In the genomic region with DNA sequence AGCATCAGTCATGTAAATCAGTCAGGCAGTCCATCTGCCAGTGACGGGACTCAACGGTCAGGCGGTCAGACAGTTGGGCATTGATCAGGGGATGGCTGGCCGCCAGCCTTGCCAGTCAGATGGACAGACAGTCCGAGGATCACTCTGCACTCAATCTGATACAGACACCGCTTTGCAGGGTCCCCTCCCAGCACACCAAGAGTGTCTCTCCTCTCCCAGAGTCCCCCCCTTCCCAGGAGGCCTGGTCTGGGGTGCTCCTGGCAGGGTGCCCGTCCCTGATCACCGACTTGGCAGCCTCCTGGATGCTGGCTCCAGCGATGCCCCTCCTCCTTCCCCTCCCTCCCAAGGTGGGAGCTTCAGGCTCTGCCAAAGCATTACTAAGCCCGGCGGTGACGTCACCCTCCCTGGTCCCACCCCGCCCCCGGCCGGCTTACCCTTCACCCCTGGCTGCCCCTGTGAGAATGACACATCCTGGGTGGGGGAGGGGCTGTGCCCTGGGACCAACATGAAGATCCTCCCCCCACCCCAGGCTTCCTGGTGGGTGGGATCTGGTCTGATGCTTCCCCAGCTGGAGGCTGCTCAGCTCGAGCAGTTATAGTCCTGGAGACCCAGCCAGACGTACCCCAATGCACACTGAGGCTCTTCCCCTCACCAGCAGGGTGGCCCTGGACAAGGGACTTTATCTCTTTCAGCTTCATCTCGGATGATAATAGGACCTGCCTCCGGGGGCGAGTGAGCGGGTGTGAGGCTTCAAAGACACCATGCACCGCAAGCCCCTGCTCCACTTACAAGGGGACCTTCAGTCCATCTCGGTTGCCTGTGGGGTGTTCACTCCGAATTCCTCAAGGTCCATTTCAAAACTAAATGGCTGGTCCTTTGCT, we compare ENCODE assay signal across 8 cellular contexts.
A peak's percentile ranks its signal among the peaks of the same experiment; 100 is the strongest.
DNase-seq lines count a peak whose midpoint lies in the region; ATAC-seq, FAIRE-seq and TF ChIP-seq lines count a peak whose summit lies in the region.

No MANE protein-coding gene starts in this region.

- no peak overlapping the region for H3K14ac ChIP-seq in H1 (ENCODE audit: insufficient read length)

- H3K4me1 ChIP-seq in H1 (replicated peaks in 1 of 4; ENCODE audit: control insufficient read depth in 3 of 4, insufficient read depth in 4 of 4, low read length in 3 of 4) (peaks cover 0 to 13% (median 6%) of the 10 kb centered on the region in 4 experiments; a peak in 6 of 7 replicates), mesendoderm (ENCODE audit: control insufficient read depth, low read depth, low read length) (peaks cover 5% of the 10 kb centered on the region)

- TF ChIP-seq POLR2A in H1 (IDR thresholded peaks at IDR 0.05; ENCODE audit: control extremely low read depth in 1 of 2, low read depth in 2 of 2, low read length in 2 of 2) = no peak

- no peak overlapping the region for H2AFZ ChIP-seq in H1 (ENCODE audit: low read length)

- H2AK5ac ChIP-seq in H1 (ENCODE audit: low read depth, low read length) (no peak overlapping the region; the same call in 1 of the 2 replicates), mesendoderm (ENCODE audit: low read length) (no peak overlapping the region)

- H3K18ac ChIP-seq in H1 (ENCODE audit: extremely low read depth, low read length) = no peak overlapping the region
- H3K18ac ChIP-seq in mesendoderm (ENCODE audit: low read length) = no peak overlapping the region

- H3K27ac ChIP-seq in H1 (ENCODE audit: low read depth, low read length) (no peak overlapping the region), mesendoderm (ENCODE audit: low read depth, low read length) (no peak overlapping the region)

- WGBS in H1 (ENCODE audit: extremely low coverage in 1 of 2, insufficient coverage in 1 of 2, insufficient read length in 1 of 2, insufficient replicate concordance in 2 of 2, low coverage in 1 of 2, low lambda C conversion rate in 2 of 2, missing lambda C conversion rate in 1 of 2), 2 experiments = 83% methylated on average over 18 of the region's 24 CpGs; no CpG with 5 or more reads in 1 of the 2 experiments
- WGBS in mesendoderm (ENCODE audit: extremely low coverage, insufficient coverage, low lambda C conversion rate) = no CpG with 5 or more reads among the region's 24 CpGs

- no peaks in the 10 kb centered on the region for H3K79me1 ChIP-seq in H1 (ENCODE audit: low read depth, low read length)
- no peaks in the 10 kb centered on the region for H3K79me1 ChIP-seq in mesendoderm (ENCODE audit: low read length)

- no peak overlapping the region for H4K91ac ChIP-seq in H1 (replicated peaks; ENCODE audit: insufficient read length, low read length)

- no peak for TF ChIP-seq CTCF in H1 (IDR thresholded peaks at IDR 0.05; ENCODE audit: control extremely low read depth in 1 of 3, insufficient read depth in 1 of 3, low read depth in 1 of 3, low read length in 3 of 3)

- TF ChIP-seq RAD21 in H1 (IDR thresholded peaks at IDR 0.05 in 1 of 2, conservative IDR thresholded peaks at IDR 0.05 in 1 of 2; ENCODE audit: low read depth in 2 of 2, low read length in 2 of 2) = no peak

- H3K27me3 ChIP-seq in H1 (replicated peaks in 1 of 4; ENCODE audit: control insufficient read depth in 3 of 4, extremely low read depth in 1 of 4, insufficient read depth in 3 of 4, low read length in 3 of 4) (peaks cover 0 to 2% (median 0%) of the 10 kb centered on the region in 4 experiments; a peak in 1 of 7 replicates), mesendoderm (ENCODE audit: insufficient read depth, low read length, poor library complexity) (no peaks in the 10 kb centered on the region)

- peak overlapping the region; percentile 45; the same call in 1 of the 2 replicates for H2BK12ac ChIP-seq in H1 (ENCODE audit: low read depth, low read length)

- TF ChIP-seq EP300 in H1 (IDR thresholded peaks at IDR 0.05; ENCODE audit: borderline replicate concordance in 1 of 2, low read depth in 2 of 2, low read length in 2 of 2) = no peak; a peak in 1 of 3 replicates

- H2BK120ac ChIP-seq in H1 (replicated peaks; ENCODE audit: low read depth, low read length) (no peak overlapping the region), mesendoderm (ENCODE audit: low read depth, low read length) (no peak overlapping the region)

- no peaks in the 10 kb centered on the region for H3K79me2 ChIP-seq in H1 (ENCODE audit: control insufficient read depth in 1 of 2, insufficient read depth in 2 of 2, low read length in 2 of 2)
- no peaks in the 10 kb centered on the region for H3K79me2 ChIP-seq in mesendoderm (ENCODE audit: control insufficient read depth, insufficient read depth, low read length)

- DNase-seq in activated CD4-positive, alpha-beta T cell treated with anti-CD3 and anti-CD28 coated beads for 48 hours = peak; percentile 51
- no peak for DNase-seq in activated CD4-positive, alpha-beta T cell treated with anti-CD3 and anti-CD28 coated beads, Interleukin-2, amount 50 U/mL, for 1 hour
- DNase-seq in NCI-H774 (lab: John Stamatoyannopoulos, UW) = peak; percentile 52
- DNase-seq in H1 (ENCODE audit: low read depth in 1 of 2, low spot score in 2 of 2) = peak in 1 of 2 experiments; percentile 63
- DNase-seq in mesendoderm = peak; percentile 94
- no peak for DNase-seq in NCI-H526 treated with DMSO at 0.1 percent for 48 hours (lab: John Stamatoyannopoulos, UW)

- H3K36me3 ChIP-seq in H1 (ENCODE audit: control insufficient read depth in 2 of 4, insufficient read depth in 4 of 4, low read length in 3 of 4) = no peaks in the 10 kb centered on the region
- H3K36me3 ChIP-seq in mesendoderm (ENCODE audit: control insufficient read depth, insufficient read depth, low read length) = no peaks in the 10 kb centered on the region

- H3K23ac ChIP-seq in H1 (ENCODE audit: insufficient read length) = no peak overlapping the region
- no peak overlapping the region for H3K23ac ChIP-seq in mesendoderm (ENCODE audit: low read length)

- POLR2A ChIA-PET in H1 (lab: Charles Lee; ENCODE audit: partially characterized antibody) = interaction anchor here (0.9 kb wide), 1 partner anchor 91 kb away, joined by 3 read pairs; no protein-coding TSS in a partner anchor

- no peak overlapping the region for H4K8ac ChIP-seq in H1 (ENCODE audit: extremely low read depth, insufficient read depth, low read length)
- no peak overlapping the region for H4K8ac ChIP-seq in mesendoderm (ENCODE audit: low read depth, low read length)

- H4K5ac ChIP-seq in H1 (ENCODE audit: insufficient read length, low read depth, low read length) = no peak overlapping the region
- H4K5ac ChIP-seq in mesendoderm (ENCODE audit: low read length) = no peak overlapping the region

- ATAC-seq in HG02884 (IDR thresholded peaks at IDR 0.05; ENCODE audit: unreplicated experiment) (no peak), HG02610 (IDR thresholded peaks at IDR 0.05; ENCODE audit: unreplicated experiment) (no peak)

- H3K9me3 ChIP-seq in H1 (ENCODE audit: insufficient read depth in 2 of 2, low read depth in 1 of 2, low read length in 1 of 2) = peaks cover 0 to 4% of the 10 kb centered on the region in 2 experiments; a peak in 1 of 4 replicates

- no peaks in the 10 kb centered on the region for H3K23me2 ChIP-seq in H1 (ENCODE audit: low read depth, low read length)

- FAIRE-seq in H1 (lab: Jason Lieb, UNC) = no peak

- H3K9ac ChIP-seq in H1 (replicated peaks in 1 of 4; ENCODE audit: extremely low read depth in 1 of 4, low read depth in 3 of 4, low read length in 3 of 4) (no peak overlapping the region), mesendoderm (ENCODE audit: low read length) (no peak overlapping the region)

- peak overlapping the region; percentile 75; the same call in 1 of the 2 replicates for H2BK20ac ChIP-seq in H1 (ENCODE audit: low read length)

- H3K56ac ChIP-seq in H1 (replicated peaks; ENCODE audit: insufficient read length, low read depth, low read length) = no peak overlapping the region
- H3K56ac ChIP-seq in mesendoderm (ENCODE audit: low read length) = no peak overlapping the region

- peak overlapping the region; percentile 75 for H3K4ac ChIP-seq in H1 (replicated peaks; ENCODE audit: insufficient read length, low read depth, low read length)
- H3K4ac ChIP-seq in mesendoderm (ENCODE audit: low read depth, low read length) = no peak overlapping the region

- H2BK5ac ChIP-seq in H1 (ENCODE audit: low read depth, low read length) = peak overlapping the region; percentile 28; the same call in 1 of the 2 replicates
- H2BK5ac ChIP-seq in mesendoderm (ENCODE audit: low read length) = no peak overlapping the region

- H3K4me3 ChIP-seq in H1 (ENCODE audit: extremely low read depth in 1 of 4, insufficient read depth in 2 of 4, low read depth in 3 of 4, low read length in 4 of 4) = no peak overlapping the region
- H3K4me3 ChIP-seq in mesendoderm (ENCODE audit: low read length) = no peak overlapping the region

- H2BK15ac ChIP-seq in H1 (ENCODE audit: low read length) = peak overlapping the region; percentile 83; the same call in 1 of the 2 replicates
- no peak overlapping the region for H2BK15ac ChIP-seq in mesendoderm (replicated peaks; ENCODE audit: low read depth)

- CTCF ChIA-PET in H1 (lab: Charles Lee; ENCODE audit: partially characterized antibody) = interaction anchor here (0.5 to 4.6 kb wide), 18 partner anchors 12 to 653 kb away, joined by 3 to 33 read pairs (median 4); no protein-coding TSS in a partner anchor

- H3K4me2 ChIP-seq in H1 (ENCODE audit: insufficient read depth in 1 of 2, low read depth in 2 of 2, low read length in 2 of 2) = no peak overlapping the region
- no peak overlapping the region for H3K4me2 ChIP-seq in mesendoderm (ENCODE audit: low read length)

- H4K20me1 ChIP-seq in H1 (replicated peaks in 1 of 2; ENCODE audit: control insufficient read depth in 1 of 2, insufficient read depth in 2 of 2, low read length in 2 of 2) = no peaks in the 10 kb centered on the region

TF ChIP-seq in H1, 55 proteins besides CTCF, POLR2A, EP300 and RAD21 (continues in another document):
- TF ChIP-seq TBP (IDR thresholded peaks at IDR 0.05; ENCODE audit: low read depth, low read length) = no peak
- TF ChIP-seq CHD2 (IDR thresholded peaks at IDR 0.05; ENCODE audit: low read length) = 0 out of 2 replicates have a peak, but pooled peaks have one; percentile 26
- peak; percentile 81 for TF ChIP-seq JUN (IDR thresholded peaks at IDR 0.05; ENCODE audit: low read depth, low read length)
- TF ChIP-seq, protein P1, sequence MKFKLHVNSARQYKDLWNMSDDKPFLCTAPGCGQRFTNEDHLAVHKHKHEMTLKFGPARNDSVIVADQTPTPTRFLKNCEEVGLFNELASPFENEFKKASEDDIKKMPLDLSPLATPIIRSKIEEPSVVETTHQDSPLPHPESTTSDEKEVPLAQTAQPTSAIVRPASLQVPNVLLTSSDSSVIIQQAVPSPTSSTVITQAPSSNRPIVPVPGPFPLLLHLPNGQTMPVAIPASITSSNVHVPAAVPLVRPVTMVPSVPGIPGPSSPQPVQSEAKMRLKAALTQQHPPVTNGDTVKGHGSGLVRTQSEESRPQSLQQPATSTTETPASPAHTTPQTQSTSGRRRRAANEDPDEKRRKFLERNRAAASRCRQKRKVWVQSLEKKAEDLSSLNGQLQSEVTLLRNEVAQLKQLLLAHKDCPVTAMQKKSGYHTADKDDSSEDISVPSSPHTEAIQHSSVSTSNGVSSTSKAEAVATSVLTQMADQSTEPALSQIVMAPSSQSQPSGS (IDR thresholded peaks at IDR 0.05; ENCODE audit: low read length) = peak; percentile 62; the same call in 1 of the 2 replicates

Comparison
In these comparisons a context has a peak if more than half of its experiments do, and no peak if none do; other contexts are left out.
1. DNase-seq: peak in activated CD4-positive, alpha-beta T cell treated with anti-CD3 and anti-CD28 coated beads for 48 hours (single experiment), NCI-H774 (single experiment) and mesendoderm (single experiment); none in activated CD4-positive, alpha-beta T cell treated with anti-CD3 and anti-CD28 coated beads, Interleukin-2, amount 50 U/mL, for 1 hour (single experiment) and NCI-H526 treated with DMSO at 0.1 percent for 48 hours (single experiment).